ENCODE assay signal across 27 cellular contexts in the genomic region with DNA sequence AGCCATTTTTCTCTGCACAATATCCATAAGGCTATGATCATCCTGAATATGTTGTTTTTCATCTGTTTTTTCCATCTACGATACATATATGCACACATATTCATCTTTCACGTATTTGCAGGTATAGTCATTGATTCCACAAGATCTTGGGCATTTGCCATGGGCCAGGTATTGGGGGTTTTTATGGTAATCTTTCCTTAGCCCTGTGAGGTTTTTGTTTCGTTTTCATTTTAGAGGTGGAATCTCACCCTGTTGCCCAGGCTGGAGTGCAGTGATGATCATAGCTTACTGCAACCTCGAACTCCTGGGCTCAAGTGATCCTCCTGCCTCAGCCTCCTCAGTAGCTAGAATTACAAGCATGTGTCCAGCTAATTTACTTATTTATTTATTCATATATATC. TPM values are rescaled to one million over a fixed set of nuclear protein-coding genes. Genes with fewer than 3 reads are reported as not detected.
DNase-seq lines count a peak whose midpoint lies in the region; ATAC-seq and TF ChIP-seq lines count a peak whose summit lies in the region.
"Had no signal": no experiment of that assay in that cellular context is flagged by ENCODE, and none has a peak within 500 bp of the region (broad histone marks: within the 10 kb centered on the region; RNA-seq: fewer than 3 reads in every experiment).

No MANE protein-coding gene starts in this region.

- DNase-seq in activated naive CD4-positive, alpha-beta T cell treated with anti-CD3 and anti-CD28 coated beads for 36 hours: peak; percentile 77
- no peak for DNase-seq in activated naive CD4-positive, alpha-beta T cell treated with anti-CD3 and anti-CD28 coated beads, Interleukin-2, amount 50 U/mL, for 16 hours
- DNase-seq in Peyer's patch (peak in 2 of 3 donors; percentile 12 to 33), NCI-H524 treated with DMSO at 0.1 percent for 48 hours (lab: John Stamatoyannopoulos, UW) (no peak), heart left ventricle (no peak)
- no peak for DNase-seq in activated T-cell treated with anti-CD3 and anti-CD28 coated beads, Interleukin-2, amount 50 U/mL, for 72 hours
- peak in 1 of 9 donors; percentile 72 for DNase-seq in naive thymus-derived CD4-positive, alpha-beta T cell
- DNase-seq: body of pancreas, DMS153, GM23248, HFFc6, NCI-H1048, NCI-H2029 treated with DMSO at 0.1 percent for 48 hours, NCI-H345, NCI-H774, SK-N-SH, substantia nigra, upper lobe of left lung had no signal

- TF ChIP-seq POLR2A in Peyer's patch (IDR thresholded peaks at IDR 0.05) (no peak), heart left ventricle (IDR thresholded peaks at IDR 0.05) (no peak)

- H3K27me3 Mint-ChIP-seq in activated naive CD4-positive, alpha-beta T cell treated with anti-CD3 and anti-CD28 coated beads for 36 hours (ENCODE audit: low read depth): no peaks in the 10 kb centered on the region
- no peaks in the 10 kb centered on the region for H3K27me3 Mint-ChIP-seq in activated T-cell treated with anti-CD3 and anti-CD28 coated beads, Interleukin-2, amount 50 U/mL, for 72 hours (ENCODE audit: low read depth)
- H3K27me3 Mint-ChIP-seq in naive thymus-derived CD4-positive, alpha-beta T cell: no peaks in the 10 kb centered on the region

- TF ChIP-seq CTCF in Peyer's patch (IDR thresholded peaks at IDR 0.05): no peak
- TF ChIP-seq CTCF in heart left ventricle (IDR thresholded peaks at IDR 0.05): no peak

- peak in 1 of 2 donors; percentile 2 for ATAC-seq in activated T-cell treated with anti-CD3 and anti-CD28 coated beads, Interleukin-2, amount 50 U/mL, for 72 hours (replicated peaks in 1 of 2)
- no peak for ATAC-seq in naive thymus-derived CD4-positive, alpha-beta T cell
- ATAC-seq in GM18861 (IDR thresholded peaks at IDR 0.05; ENCODE audit: unreplicated experiment): no peak
- no peak for ATAC-seq in heart left ventricle
- ATAC-seq: body of pancreas, WTC11 had no signal

- peaks cover 83% of the 10 kb centered on the region for H3K36me3 Mint-ChIP-seq in activated naive CD4-positive, alpha-beta T cell treated with anti-CD3 and anti-CD28 coated beads for 36 hours (ENCODE audit: low read depth)
- peaks cover 25 to 53% of the 10 kb centered on the region in 2 donors for H3K36me3 Mint-ChIP-seq in activated T-cell treated with anti-CD3 and anti-CD28 coated beads, Interleukin-2, amount 50 U/mL, for 72 hours (ENCODE audit: insufficient read depth in 2 of 2)
- peaks cover 8 to 56% (median 50%) of the 10 kb centered on the region in 5 donors for H3K36me3 Mint-ChIP-seq in naive thymus-derived CD4-positive, alpha-beta T cell
- H3K36me3 Mint-ChIP-seq: WTC11 had no signal

- POLR2A ChIA-PET in naive thymus-derived CD4-positive, alpha-beta T cell (lab: Charles Lee): interaction anchor here (0.6 to 1.5 kb wide), 3 partner anchors 28 to 120 kb away, joined by 3 to 4 read pairs (median 3); no protein-coding TSS in a partner anchor

- H3K27me3 ChIP-seq in Peyer's patch: no peaks in the 10 kb centered on the region
- H3K27me3 ChIP-seq in naive thymus-derived CD4-positive, alpha-beta T cell (ENCODE audit: control insufficient read depth in 2 of 2, insufficient read depth in 2 of 2, low read length in 2 of 2): no peaks in the 10 kb centered on the region
- H3K27me3 ChIP-seq in heart left ventricle: peaks cover 0 to 42% (median 8%) of the 10 kb centered on the region in 9 donors
- H3K27me3 ChIP-seq: body of pancreas, upper lobe of left lung had no signal

- H3K27ac ChIP-seq in Peyer's patch (no peak overlapping the region), heart left ventricle (no peak overlapping the region)
- peak overlapping the region; percentile 62 for H3K27ac ChIP-seq in naive thymus-derived CD4-positive, alpha-beta T cell (ENCODE audit: low read depth, low read length)
- H3K27ac ChIP-seq: body of pancreas, epithelial cell of prostate, GM23248, neutrophil, RWPE1, upper lobe of left lung had no signal

- intact Hi-C loops in activated naive CD4-positive, alpha-beta T cell treated with anti-CD3 and anti-CD28 coated beads for 36 hours (cut with micrococcal nuclease): no loop called here
- intact Hi-C loops in naive thymus-derived CD4-positive, alpha-beta T cell (cut with micrococcal nuclease): no loop called here
- intact Hi-C loops in heart left ventricle (cut with DNase I): no loop called here

- WGBS in heart left ventricle, 4 donors: 91 to 94% (median 93%) methylated on average over 4 of the region's 4 CpGs

- peak overlapping the region; percentile 98 for H3K27ac Mint-ChIP-seq in activated naive CD4-positive, alpha-beta T cell treated with anti-CD3 and anti-CD28 coated beads for 36 hours
- peak overlapping the region; percentile 95 for H3K27ac Mint-ChIP-seq in activated T-cell treated with anti-CD3 and anti-CD28 coated beads, Interleukin-2, amount 50 U/mL, for 72 hours
- peak overlapping the region; percentile 79 to 99 (median 88) for H3K27ac Mint-ChIP-seq in naive thymus-derived CD4-positive, alpha-beta T cell
- H3K27ac Mint-ChIP-seq: HFFc6, progenitor cell of endocrine pancreas, WTC11 had no signal

- peaks cover 4 to 14% (median 7%) of the 10 kb centered on the region in 4 donors for H3K4me1 ChIP-seq in Peyer's patch
- peaks cover 40 to 87% of the 10 kb centered on the region in 2 donors for H3K4me1 ChIP-seq in naive thymus-derived CD4-positive, alpha-beta T cell (ENCODE audit: control insufficient read depth in 2 of 2, insufficient read depth in 2 of 2, low read length in 2 of 2)
- peaks cover 0 to 17% (median 0%) of the 10 kb centered on the region in 12 donors for H3K4me1 ChIP-seq in heart left ventricle

- no peak overlapping the region for H3K4me3 ChIP-seq in Peyer's patch
- no peak overlapping the region for H3K4me3 ChIP-seq in naive thymus-derived CD4-positive, alpha-beta T cell (ENCODE audit: low read length)
- no peak overlapping the region for H3K4me3 ChIP-seq in heart left ventricle
- H3K4me3 ChIP-seq: body of pancreas, GM23248, upper lobe of left lung had no signal

- H3K36me3 ChIP-seq in Peyer's patch (no peaks in the 10 kb centered on the region), heart left ventricle (no peaks in the 10 kb centered on the region)
- peaks cover 4 to 67% (median 36%) of the 10 kb centered on the region in 3 experiments for H3K36me3 ChIP-seq in naive thymus-derived CD4-positive, alpha-beta T cell (ENCODE audit: control insufficient read depth in 2 of 3, insufficient read depth in 3 of 3, low read length in 3 of 3)
- H3K36me3 ChIP-seq: neutrophil, upper lobe of left lung had no signal

- H3K9me3 ChIP-seq in Peyer's patch (no peaks in the 10 kb centered on the region), heart left ventricle (no peaks in the 10 kb centered on the region)
- no peaks in the 10 kb centered on the region for H3K9me3 ChIP-seq in naive thymus-derived CD4-positive, alpha-beta T cell (ENCODE audit: control insufficient read depth in 2 of 3, low read length in 3 of 3)
- H3K9me3 ChIP-seq: body of pancreas, neutrophil, SK-N-SH, upper lobe of left lung had no signal

- H3K4me3 Mint-ChIP-seq in activated naive CD4-positive, alpha-beta T cell treated with anti-CD3 and anti-CD28 coated beads for 36 hours: peak overlapping the region; percentile 15
- peak overlapping the region; percentile 69 to 70 for H3K4me3 Mint-ChIP-seq in activated T-cell treated with anti-CD3 and anti-CD28 coated beads, Interleukin-2, amount 50 U/mL, for 72 hours
- H3K4me3 Mint-ChIP-seq in naive thymus-derived CD4-positive, alpha-beta T cell: peak overlapping the region in 9 of 10 donors; percentile 18 to 92 (median 66)
- H3K4me3 Mint-ChIP-seq: HFFc6, WTC11 had no signal

- no peaks in the 10 kb centered on the region for H3K9me3 Mint-ChIP-seq in activated naive CD4-positive, alpha-beta T cell treated with anti-CD3 and anti-CD28 coated beads for 36 hours
- no peaks in the 10 kb centered on the region for H3K9me3 Mint-ChIP-seq in activated T-cell treated with anti-CD3 and anti-CD28 coated beads, Interleukin-2, amount 50 U/mL, for 72 hours
- no peaks in the 10 kb centered on the region for H3K9me3 Mint-ChIP-seq in naive thymus-derived CD4-positive, alpha-beta T cell
- H3K9me3 Mint-ChIP-seq: HFFc6, WTC11 had no signal

- CTCF ChIA-PET in activated naive CD4-positive, alpha-beta T cell treated with anti-CD3 and anti-CD28 coated beads for 36 hours (lab: Charles Lee): interaction anchor here (1.4 kb wide), 1 partner anchor 14 kb away, joined by 7 read pairs; no protein-coding TSS in a partner anchor
- CTCF ChIA-PET in naive thymus-derived CD4-positive, alpha-beta T cell (lab: Charles Lee): interaction anchor here (0.9 to 1.0 kb wide), 2 partner anchors 20 to 23 kb away, joined by 3 read pairs; a partner anchor contains a TSS

- peaks cover 87% of the 10 kb centered on the region for H3K4me1 Mint-ChIP-seq in activated naive CD4-positive, alpha-beta T cell treated with anti-CD3 and anti-CD28 coated beads for 36 hours (ENCODE audit: low read depth)
- peaks cover 96% of the 10 kb centered on the region for H3K4me1 Mint-ChIP-seq in activated T-cell treated with anti-CD3 and anti-CD28 coated beads, Interleukin-2, amount 50 U/mL, for 72 hours (ENCODE audit: low read depth)
- peaks cover 45 to 96% (median 89%) of the 10 kb centered on the region in 7 donors for H3K4me1 Mint-ChIP-seq in naive thymus-derived CD4-positive, alpha-beta T cell
- H3K4me1 Mint-ChIP-seq: WTC11 had no signal

RNA-seq across cellular contexts. Expression of a gene that starts 20.0 kb away (rescaled TPM):
- 100 to 1,000 TPM; 227 to 234 TPM for total RNA-seq in activated naive CD4-positive, alpha-beta T cell treated with anti-CD3 and anti-CD28 coated beads for 36 hours
- total RNA-seq in Peyer's patch (10 to 100 TPM in 1 of 4 donors, 1 to 10 TPM in 3; 3.3 to 15.7 (median 4.7) TPM), heart left ventricle (1 to 10 TPM in 2 of 9 donors, under 1 TPM in 6, not detected in 1; 0.12 to 6.1 (median 0.40) TPM)
- 100 to 1,000 TPM; 298 to 313 TPM for total RNA-seq in activated T-cell treated with anti-CD3 and anti-CD28 coated beads, Interleukin-2, amount 50 U/mL, for 72 hours
- total RNA-seq in naive thymus-derived CD4-positive, alpha-beta T cell: 100 to 1,000 TPM; 361 to 653 (median 430) TPM
- 100 to 1,000 TPM; 195 to 303 TPM for polyA plus RNA-seq in naive thymus-derived CD4-positive, alpha-beta T cell
- polyA plus RNA-seq in heart left ventricle: under 1 TPM; 0.08 to 0.19 TPM
- total RNA-seq: G401, GM23248, HFFc6, LHCN-M2, lung microvascular endothelial cell had no signal
- polyA plus RNA-seq: GM23248, SK-N-SH had no signal

RNA-seq across cellular contexts. Expression of a gene that starts 39.5 kb away (rescaled TPM):
- total RNA-seq in activated naive CD4-positive, alpha-beta T cell treated with anti-CD3 and anti-CD28 coated beads for 36 hours: 1 to 10 TPM; 5.6 to 5.8 TPM
- total RNA-seq in Peyer's patch: 10 to 100 TPM in 1 of 4 donors, 1 to 10 TPM in 3; 3.7 to 61.9 (median 8.8) TPM
- total RNA-seq in activated T-cell treated with anti-CD3 and anti-CD28 coated beads, Interleukin-2, amount 50 U/mL, for 72 hours: 1 to 10 TPM; 3.5 to 4.1 TPM
- total RNA-seq in naive thymus-derived CD4-positive, alpha-beta T cell: 100 to 1,000 TPM in 1 of 5 experiments, 10 to 100 TPM in 3, 1 to 10 TPM in 1; 2.9 to 101 (median 10.8) TPM
- 1 to 10 TPM in 1 of 2 donors, under 1 TPM in 1; 0.85 to 2.6 TPM for polyA plus RNA-seq in naive thymus-derived CD4-positive, alpha-beta T cell
- total RNA-seq in heart left ventricle: 10 to 100 TPM; 11.9 to 85.1 (median 19.1) TPM
- 10 to 100 TPM; 14.8 to 26.4 TPM for polyA plus RNA-seq in heart left ventricle
- total RNA-seq: G401 had no signal
- polyA plus RNA-seq: SK-N-SH had no signal

Comparison
In these comparisons a context has a peak if more than half of its experiments do, and no peak if none do; other contexts are left out.
1. DNase-seq: peak in activated naive CD4-positive, alpha-beta T cell treated with anti-CD3 and anti-CD28 coated beads for 36 hours (single experiment) and Peyer's patch (2 of 3); none in activated naive CD4-positive, alpha-beta T cell treated with anti-CD3 and anti-CD28 coated beads, Interleukin-2, amount 50 U/mL, for 16 hours (single experiment), activated T-cell treated with anti-CD3 and anti-CD28 coated beads, Interleukin-2, amount 50 U/mL, for 72 hours (0 of 2), NCI-H524 treated with DMSO at 0.1 percent for 48 hours (single experiment) and heart left ventricle (0 of 5).
2. H3K4me3 Mint-ChIP-seq: peak in every context shown above with its lines; median percentile 70 in activated T-cell treated with anti-CD3 and anti-CD28 coated beads, Interleukin-2, amount 50 U/mL, for 72 hours; 66 in naive thymus-derived CD4-positive, alpha-beta T cell; 15 in activated naive CD4-positive, alpha-beta T cell treated with anti-CD3 and anti-CD28 coated beads for 36 hours.
3. RNA of a gene that starts 20.0 kb away (total RNA-seq): 361 to 653 TPM in naive thymus-derived CD4-positive, alpha-beta T cell, 298 to 313 TPM in activated T-cell treated with anti-CD3 and anti-CD28 coated beads, Interleukin-2, amount 50 U/mL, for 72 hours and 227 to 234 TPM in activated naive CD4-positive, alpha-beta T cell treated with anti-CD3 and anti-CD28 coated beads for 36 hours; 3.3 to 15.7 TPM in Peyer's patch and 0.12 to 6.1 TPM in heart left ventricle; every median in the first group is over 10 times any median in the second.
4. Peak in every context shown above with its lines, with median percentiles within 50 percentile points of each other: H3K27ac Mint-ChIP-seq.